In genomic region chr13:46071590-46072249, GRCh38 we compare ENCODE assay signal across 10 cellular contexts. TPM values are rescaled to one million over a fixed set of nuclear protein-coding genes. Genes with fewer than 3 reads are reported as not detected.
DNase-seq lines count a peak whose midpoint lies in the region; ATAC-seq, FAIRE-seq and TF ChIP-seq lines count a peak whose summit lies in the region.
"Had no signal": no experiment of that assay in that cellular context is flagged by ENCODE, and none has a peak within 500 bp of the region (broad histone marks: within the 10 kb centered on the region; RNA-seq: fewer than 3 reads in every experiment).

No MANE protein-coding gene starts in this region.

- ATAC-seq in GM21423 (IDR thresholded peaks at IDR 0.05; ENCODE audit: unreplicated experiment), result peak; percentile 68
- ATAC-seq in HG03196 (IDR thresholded peaks at IDR 0.05; ENCODE audit: unreplicated experiment), result peak; percentile 77
- ATAC-seq in psoas muscle, result no peak

- H3K4me3 ChIP-seq in bronchial epithelial cell (ENCODE audit: low read depth, low read length), result no peak overlapping the region
- no peak overlapping the region for H3K4me3 ChIP-seq in psoas muscle
- H3K4me3 ChIP-seq: right atrium auricular region had no signal

- intact Hi-C loops in psoas muscle (cut with DNase I), result no loop called here

- peak; percentile 48 for TF ChIP-seq CTCF in GM13977 (IDR thresholded peaks at IDR 0.05; ENCODE audit: extremely low read depth, insufficient read depth, missing control alignments)
- no peak for TF ChIP-seq CTCF in bronchial epithelial cell (IDR thresholded peaks at IDR 0.05; ENCODE audit: insufficient read depth, low read length, severe bottlenecking)
- no peak for TF ChIP-seq CTCF in psoas muscle (IDR thresholded peaks at IDR 0.05)

- DNase-seq in GM13977 (ENCODE audit: low spot score) (peak; percentile 59), bronchial epithelial cell (ENCODE audit: low read depth) (no peak), psoas muscle (no peak), medulla oblongata (ENCODE audit: extremely low spot score) (no peak), NCI-H774 (lab: John Stamatoyannopoulos, UW) (no peak), NCI-H524 treated with DMSO at 0.1 percent for 48 hours (lab: John Stamatoyannopoulos, UW) (no peak)

- no peaks in the 10 kb centered on the region for H3K4me1 ChIP-seq in psoas muscle
- H3K4me1 ChIP-seq: right atrium auricular region had no signal

- no peaks in the 10 kb centered on the region for H3K36me3 ChIP-seq in bronchial epithelial cell (ENCODE audit: control insufficient read depth, insufficient read depth, low read length)
- H3K36me3 ChIP-seq in psoas muscle (ENCODE audit: insufficient read depth in 1 of 2, low read depth in 1 of 2), result no peaks in the 10 kb centered on the region
- H3K36me3 ChIP-seq: right atrium auricular region had no signal

- no peaks in the 10 kb centered on the region for H3K9me3 ChIP-seq in psoas muscle
- H3K9me3 ChIP-seq: right atrium auricular region had no signal

- no peak overlapping the region for H3K27ac ChIP-seq in psoas muscle
- H3K27ac ChIP-seq: right atrium auricular region had no signal

- H3K27me3 ChIP-seq in bronchial epithelial cell (ENCODE audit: control insufficient read depth, insufficient read depth, low read length) (no peaks in the 10 kb centered on the region), psoas muscle (ENCODE audit: insufficient read depth in 3 of 3, low read length in 2 of 3) (no peaks in the 10 kb centered on the region)
- H3K27me3 ChIP-seq: right atrium auricular region had no signal

- FAIRE-seq in bronchial epithelial cell (lab: Jason Lieb, UNC), result peak; percentile 66

- in situ Hi-C loops in GM13977 (cut with MboI; ENCODE audit: low pct_unique_long_range_greater_than_20kb, low sequenced_read_pairs, unreplicated experiment), result no loop called here

- whole genome bisulfite sequencing in psoas muscle, 3 donors, result 52 to 57% (median 54%) methylated on average over 5 of the region's 5 CpGs

RNA-seq across cellular contexts. Expression of gene ZC3H13, which starts 19.2 kb away (rescaled TPM):
- 10.5 and 15.5 TPM in 2 replicates for total RNA-seq in bronchial epithelial cell
- 10 to 100 TPM; 25.4 to 31.6 (median 26.9) TPM for total RNA-seq in psoas muscle
- polyA plus RNA-seq in psoas muscle, result 10 to 100 TPM in 1 of 3 donors, 1 to 10 TPM in 2; 6.8 to 14.4 (median 8.9) TPM

RNA-seq across cellular contexts. Expression of gene CPB2, which starts 33.1 kb away (rescaled TPM):
- not detected in 2 replicates for total RNA-seq in bronchial epithelial cell
- total RNA-seq in psoas muscle, result not detected
- polyA plus RNA-seq in psoas muscle, result not detected
- total RNA-seq: activated CD8-positive, alpha-beta memory T cell treated with anti-CD3 and anti-CD28 coated beads for 36 hours; right atrium auricular region had no signal

Comparison
In these comparisons a context has a peak if more than half of its experiments do, and no peak if none do; other contexts are left out.
1. ATAC-seq: peak in GM21423 (single experiment) and HG03196 (single experiment); none in psoas muscle (0 of 4).